In the genomic region with DNA sequence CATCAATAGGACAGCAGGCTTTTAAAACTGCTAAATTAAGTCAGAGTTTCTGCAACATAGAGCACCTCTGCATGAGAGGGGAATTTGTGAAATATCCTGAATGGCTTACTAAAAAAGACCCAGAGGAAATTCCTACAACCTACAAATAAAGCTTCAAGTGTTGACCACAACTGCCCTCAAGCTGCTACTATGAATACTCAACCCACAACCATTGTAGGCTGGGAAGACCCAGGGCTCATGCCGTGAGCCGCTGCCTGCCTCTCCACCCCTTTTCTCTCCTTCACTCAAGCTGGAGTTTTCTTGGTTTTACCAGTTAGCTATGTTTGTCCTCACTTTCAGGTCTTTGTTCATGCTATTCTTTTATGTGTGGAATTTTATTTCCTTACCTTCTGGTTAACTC, we compare ENCODE assay signal across 23 cellular contexts.
DNase-seq lines count a peak whose midpoint lies in the region; ATAC-seq, FAIRE-seq and TF ChIP-seq lines count a peak whose summit lies in the region.
"Had no signal": no experiment of that assay in that cellular context is flagged by ENCODE, and none has a peak within 500 bp of the region (broad histone marks: within the 10 kb centered on the region; RNA-seq: fewer than 3 reads in every experiment).

No MANE protein-coding gene starts in this region.

- H3K9me3 Mint-ChIP-seq in astrocyte (ENCODE audit: unreplicated experiment) = no peaks in the 10 kb centered on the region
- no peaks in the 10 kb centered on the region for H3K9me3 Mint-ChIP-seq in neural progenitor cell
- H3K9me3 Mint-ChIP-seq: activated naive CD4-positive, alpha-beta T cell treated with anti-CD3 and anti-CD28 coated beads for 36 hours had no signal

- ATAC-seq in GM18868 (IDR thresholded peaks at IDR 0.05; ENCODE audit: unreplicated experiment) (peak; percentile 46), HG02885 (IDR thresholded peaks at IDR 0.05; ENCODE audit: poor library complexity, unreplicated experiment) (peak; percentile 46), GM21367 (IDR thresholded peaks at IDR 0.05; ENCODE audit: unreplicated experiment) (no peak)
- ATAC-seq: PC-3, right cardiac atrium had no signal

- peaks cover 1% of the 10 kb centered on the region for H3K4me1 Mint-ChIP-seq in astrocyte (ENCODE audit: low read depth, unreplicated experiment)
- peaks cover 6% of the 10 kb centered on the region for H3K4me1 Mint-ChIP-seq in neural progenitor cell

- no peaks in the 10 kb centered on the region for H3K79me2 ChIP-seq in astrocyte (ENCODE audit: insufficient read depth, low read length)
- no peaks in the 10 kb centered on the region for H3K79me2 ChIP-seq in neural progenitor cell (ENCODE audit: low read depth)

- no peaks in the 10 kb centered on the region for H3K4me1 ChIP-seq in astrocyte (ENCODE audit: insufficient read depth, low read length)
- H3K4me1 ChIP-seq in neural progenitor cell = peaks cover 12% of the 10 kb centered on the region
- no peaks in the 10 kb centered on the region for H3K4me1 ChIP-seq in spleen
- H3K4me1 ChIP-seq in adrenal gland (replicated peaks in 1 of 2) = no peaks in the 10 kb centered on the region
- H3K4me1 ChIP-seq: SJSA1 had no signal

- no peak for FAIRE-seq in astrocyte (lab: Jason Lieb, UNC)
- FAIRE-seq: D721Med, HTR-8/SVneo, keratinocyte had no signal

- H4K20me1 ChIP-seq in astrocyte (ENCODE audit: insufficient read depth, low read length) = no peaks in the 10 kb centered on the region
- H4K20me1 ChIP-seq in neural progenitor cell (ENCODE audit: low read depth) = no peaks in the 10 kb centered on the region

- no peak overlapping the region for H3K27ac Mint-ChIP-seq in astrocyte (ENCODE audit: unreplicated experiment)
- no peak overlapping the region for H3K27ac Mint-ChIP-seq in neural progenitor cell
- H3K27ac Mint-ChIP-seq: activated naive CD4-positive, alpha-beta T cell treated with anti-CD3 and anti-CD28 coated beads for 36 hours had no signal

- TF ChIP-seq POLR2A in spleen (IDR thresholded peaks at IDR 0.05) = no peak
- no peak for TF ChIP-seq POLR2A in adrenal gland (IDR thresholded peaks at IDR 0.05)

- H3K36me3 Mint-ChIP-seq in astrocyte (ENCODE audit: low read depth, unreplicated experiment) = no peaks in the 10 kb centered on the region
- H3K36me3 Mint-ChIP-seq in neural progenitor cell = no peaks in the 10 kb centered on the region

- no peak overlapping the region for H3K4me3 ChIP-seq in astrocyte (ENCODE audit: insufficient read depth, low read depth, low read length)
- no peak overlapping the region for H3K4me3 ChIP-seq in neural progenitor cell
- no peak overlapping the region for H3K4me3 ChIP-seq in spleen
- no peak overlapping the region for H3K4me3 ChIP-seq in adrenal gland
- H3K4me3 ChIP-seq: esophagus muscularis mucosa, SJSA1 had no signal

- H3K27ac ChIP-seq in astrocyte (ENCODE audit: low read depth, low read length) = no peak overlapping the region
- H3K27ac ChIP-seq in neural progenitor cell = no peak overlapping the region
- H3K27ac ChIP-seq in spleen = no peak overlapping the region
- no peak overlapping the region for H3K27ac ChIP-seq in adrenal gland
- H3K27ac ChIP-seq: brain microvascular endothelial cell, esophagus muscularis mucosa, SJSA1 had no signal

- WGBS in spleen, 5 donors = 49 to 73% (median 57%) methylated on average over 2 of the region's 2 CpGs
- WGBS in adrenal gland, 4 donors = 68 to 83% (median 72%) methylated on average over 2 of the region's 2 CpGs

- no peaks in the 10 kb centered on the region for H3K9me3 ChIP-seq in astrocyte (ENCODE audit: insufficient read depth, low read depth, low read length)
- no peaks in the 10 kb centered on the region for H3K9me3 ChIP-seq in neural progenitor cell (ENCODE audit: low read depth)
- no peaks in the 10 kb centered on the region for H3K9me3 ChIP-seq in spleen
- no peaks in the 10 kb centered on the region for H3K9me3 ChIP-seq in adrenal gland (replicated peaks in 1 of 3)
- H3K9me3 ChIP-seq: esophagus muscularis mucosa, SJSA1 had no signal

- H3K36me3 ChIP-seq in astrocyte (ENCODE audit: insufficient read depth, low read length) (no peaks in the 10 kb centered on the region), neural progenitor cell (no peaks in the 10 kb centered on the region), spleen (no peaks in the 10 kb centered on the region), adrenal gland (replicated peaks in 1 of 2) (no peaks in the 10 kb centered on the region)
- H3K36me3 ChIP-seq: brain microvascular endothelial cell, esophagus muscularis mucosa, SJSA1 had no signal

- H3K9ac ChIP-seq in astrocyte (ENCODE audit: low read length) = no peak overlapping the region
- no peak overlapping the region for H3K9ac ChIP-seq in neural progenitor cell

- DNase-seq in astrocyte (ENCODE audit: low read depth) (peak; percentile 29), neural progenitor cell (ENCODE audit: low spot score) (no peak), spleen (no peak), DMS153 treated with DMSO at 0.1 percent for 48 hours (lab: John Stamatoyannopoulos, UW; ENCODE audit: unreplicated experiment) (no peak), adrenal gland (no peak)
- DNase-seq: activated CD4-positive, alpha-beta T cell treated with anti-CD3 and anti-CD28 coated beads for 48 hours; activated naive CD4-positive, alpha-beta T cell treated with anti-CD3 and anti-CD28 coated beads for 36 hours; brain microvascular endothelial cell; dermis blood vessel endothelial cell; NCI-H1930; NCI-H524 treated with DMSO at 0.1 percent for 48 hours; PC-3; right cardiac atrium; stimulated activated CD4-positive, alpha-beta T cell treated with anti-CD3 and anti-CD28 coated beads, Interleukin-1b, Interleukin-23, amount 100 ng/mL, for 48 hours; T1000 had no signal

- TF ChIP-seq CTCF in astrocyte (IDR thresholded peaks at IDR 0.05; ENCODE audit: insufficient read depth, low read depth, low read length) = no peak
- no peak for TF ChIP-seq CTCF in neural progenitor cell (IDR thresholded peaks at IDR 0.05)
- TF ChIP-seq CTCF in spleen (IDR thresholded peaks at IDR 0.05 in 8 of 11, conservative IDR thresholded peaks at IDR 0.05 in 3 of 11) = no peak
- no peak for TF ChIP-seq CTCF in adrenal gland (IDR thresholded peaks at IDR 0.05)

- H2AFZ ChIP-seq in astrocyte (ENCODE audit: low read depth, low read length) (no peak overlapping the region), neural progenitor cell (replicated peaks) (peak overlapping the region; percentile 37)

- H3K4me3 Mint-ChIP-seq in astrocyte (ENCODE audit: unreplicated experiment) (no peak overlapping the region), neural progenitor cell (no peak overlapping the region)
- H3K4me3 Mint-ChIP-seq: activated naive CD4-positive, alpha-beta T cell treated with anti-CD3 and anti-CD28 coated beads for 36 hours had no signal

- intact Hi-C loops in spleen (cut with DNase I; ENCODE audit: low total_unique reads) (no loop called here), adrenal gland (cut with DNase I) (no loop called here)

- H3K4me2 ChIP-seq in astrocyte (ENCODE audit: low read length) (no peak overlapping the region), neural progenitor cell (no peak overlapping the region)

- H3F3A ChIP-seq in neural progenitor cell (ENCODE audit: low read depth) = no peaks in the 10 kb centered on the region

- H3K27me3 Mint-ChIP-seq in astrocyte (ENCODE audit: low read depth, unreplicated experiment) (no peaks in the 10 kb centered on the region), neural progenitor cell (ENCODE audit: insufficient read depth, low read depth) (peaks cover 2% of the 10 kb centered on the region)

- H3K27me3 ChIP-seq in astrocyte (ENCODE audit: insufficient read depth, low read length) (no peaks in the 10 kb centered on the region), neural progenitor cell (no peaks in the 10 kb centered on the region), spleen (replicated peaks in 1 of 7) (no peaks in the 10 kb centered on the region), adrenal gland (no peaks in the 10 kb centered on the region)
- H3K27me3 ChIP-seq: brain microvascular endothelial cell, esophagus muscularis mucosa, SJSA1 had no signal
